ENCODE assay signal across 16 cellular contexts in the genomic region with DNA sequence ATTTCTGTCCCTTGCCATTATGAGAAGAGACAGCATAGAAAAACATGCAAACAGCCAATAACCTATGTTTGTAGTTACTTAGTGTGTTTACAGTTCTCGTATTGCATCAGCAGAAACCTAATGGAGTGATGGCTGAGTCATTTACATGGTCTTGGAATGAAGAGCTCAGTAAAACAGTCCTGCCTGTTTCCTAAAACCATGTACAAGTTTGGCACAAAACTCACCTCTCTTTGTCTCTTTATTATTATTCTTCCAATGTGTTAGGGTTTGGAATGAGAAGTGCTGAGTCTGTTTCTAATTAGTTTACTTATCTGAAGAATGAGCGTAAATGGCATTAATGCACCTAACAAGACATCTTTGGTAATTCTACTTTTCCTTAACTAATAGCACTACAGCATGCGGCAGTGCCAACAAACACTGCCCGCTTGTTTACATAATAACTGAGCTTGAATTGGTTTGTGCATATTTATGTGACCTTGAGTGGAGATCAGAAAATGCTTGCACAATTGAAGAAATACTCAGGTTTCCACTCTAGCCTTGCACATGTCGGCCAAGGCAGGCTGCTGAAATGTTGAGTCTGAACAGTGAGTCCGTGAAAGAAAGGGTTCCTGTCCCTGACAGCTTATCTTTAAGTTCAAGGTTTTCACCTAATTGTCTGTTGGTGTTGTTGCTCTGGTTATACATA.
DNase-seq lines count a peak whose midpoint lies in the region; ATAC-seq and TF ChIP-seq lines count a peak whose summit lies in the region.
"Had no signal": no experiment of that assay in that cellular context is flagged by ENCODE, and none has a peak within 500 bp of the region (broad histone marks: within the 10 kb centered on the region; RNA-seq: fewer than 3 reads in every experiment).

No MANE protein-coding gene starts in this region.

- 6 to 18% (median 7%) methylated on average over 6 of the region's 6 CpGs for WGBS in ovary, 3 donors

- TF ChIP-seq POLR2A in ovary (IDR thresholded peaks at IDR 0.05) = no peak

- H3K27ac ChIP-seq in ovary = peak overlapping the region in 1 of 2 donors; percentile 36
- H3K27ac ChIP-seq: esophagus squamous epithelium, sigmoid colon had no signal

- intact Hi-C loops in ovary (cut with DNase I) = no loop called here

- peaks cover 3% of the 10 kb centered on the region for H3K4me1 ChIP-seq in ovary (ENCODE audit: insufficient read depth)
- H3K4me1 ChIP-seq: esophagus squamous epithelium, sigmoid colon had no signal

- H3K4me3 ChIP-seq in choroid plexus epithelial cell (ENCODE audit: low read depth, low read length) = no peak overlapping the region
- H3K4me3 ChIP-seq in ovary = no peak overlapping the region
- H3K4me3 ChIP-seq: esophagus squamous epithelium, sigmoid colon had no signal

- no peaks in the 10 kb centered on the region for H3K9me3 ChIP-seq in ovary
- H3K9me3 ChIP-seq: esophagus squamous epithelium, sigmoid colon had no signal

- TF ChIP-seq EP300 in ovary (IDR thresholded peaks at IDR 0.05) = no peak

- H3K27me3 ChIP-seq in ovary = no peaks in the 10 kb centered on the region
- H3K27me3 ChIP-seq: esophagus squamous epithelium, sigmoid colon had no signal

- no peak for ATAC-seq in HG02642 (IDR thresholded peaks at IDR 0.05; ENCODE audit: poor library complexity, unreplicated experiment)
- no peak for ATAC-seq in GM18870 (IDR thresholded peaks at IDR 0.05; ENCODE audit: unreplicated experiment)
- ATAC-seq: Right ventricle myocardium inferior had no signal

- DNase-seq in DMS53 treated with DMSO at 0.1 percent for 48 hours (lab: John Stamatoyannopoulos, UW; ENCODE audit: unreplicated experiment) = peak; percentile 44
- DNase-seq in NCI-H1436 treated with DMSO at 0.1 percent for 48 hours (lab: John Stamatoyannopoulos, UW) = peak; percentile 72
- DNase-seq in choroid plexus epithelial cell (ENCODE audit: low read depth) = peak; percentile 66
- DNase-seq in ovary = peak; percentile 30 to 52 (median 30)
- no peak for DNase-seq in iPS-NIHi7 (ENCODE audit: extremely low spot score)
- DNase-seq in stimulated activated CD4-positive, alpha-beta T cell treated with anti-CD3 and anti-CD28 coated beads, Interleukin-4, amount 100 ng/mL, for 24 hours = no peak
- DNase-seq: activated CD4-positive, CD25-positive, alpha-beta regulatory T cell treated with anti-CD3 and anti-CD28 coated beads, Interleukin-2, amount 50 U/mL, for 72 hours; Calu3; esophagus squamous epithelium; midbrain; MV-4-11; sigmoid colon; stimulated activated CD8-positive, alpha-beta memory T cell treated with anti-CD3 and anti-CD28 coated beads, Interleukin-4, amount 100 ng/mL, for 48 hours had no signal

- TF ChIP-seq CTCF in choroid plexus epithelial cell (conservative IDR thresholded peaks at IDR 0.05; ENCODE audit: low read depth, low read length) (no peak), ovary (IDR thresholded peaks at IDR 0.05) (no peak)

- H3K36me3 ChIP-seq in ovary = no peaks in the 10 kb centered on the region
- H3K36me3 ChIP-seq: esophagus squamous epithelium, sigmoid colon had no signal

Comparison
In these comparisons a context has a peak if more than half of its experiments do, and no peak if none do; other contexts are left out.
1. DNase-seq: peak in DMS53 treated with DMSO at 0.1 percent for 48 hours (single experiment), NCI-H1436 treated with DMSO at 0.1 percent for 48 hours (single experiment), choroid plexus epithelial cell (single experiment) and ovary (5 of 5); none in iPS-NIHi7 (single experiment) and stimulated activated CD4-positive, alpha-beta T cell treated with anti-CD3 and anti-CD28 coated beads, Interleukin-4, amount 100 ng/mL, for 24 hours (single experiment).